Comparison of ENCODE assay signal across 9 cellular contexts in genomic region chr10:48885376-48885775, GRCh38. TPM values are rescaled to one million over a fixed set of nuclear protein-coding genes. Genes with fewer than 3 reads are reported as not detected.
A peak's percentile ranks its signal among the peaks of the same experiment; 100 is the strongest.
DNase-seq lines count a peak whose midpoint lies in the region; ATAC-seq and TF ChIP-seq lines count a peak whose summit lies in the region.
"Had no signal": no experiment of that assay in that cellular context is flagged by ENCODE, and none has a peak within 500 bp of the region (broad histone marks: within the 10 kb centered on the region; RNA-seq: fewer than 3 reads in every experiment).

No MANE protein-coding gene starts in this region.

- H4K20me1 ChIP-seq in H9 (ENCODE audit: control insufficient read depth, insufficient read depth, insufficient read length): no peaks in the 10 kb centered on the region

- POLR2A ChIA-PET in activated CD4-positive, alpha-beta memory T cell treated with anti-CD3 and anti-CD28 coated beads for 36 hours (lab: Charles Lee): no interaction called here

- no peaks in the 10 kb centered on the region; the same call in 1 of the 2 replicates for H3K27me3 Mint-ChIP-seq in H9 (ENCODE audit: low read depth)
- H3K27me3 Mint-ChIP-seq in activated CD4-positive, alpha-beta memory T cell treated with anti-CD3 and anti-CD28 coated beads for 36 hours: peaks cover 4% of the 10 kb centered on the region
- no peaks in the 10 kb centered on the region for H3K27me3 Mint-ChIP-seq in activated CD8-positive, alpha-beta memory T cell treated with anti-CD3 and anti-CD28 coated beads, Interleukin-2, amount 10 ng/mL, durations not matched to agents 7 days and 5 days

- no peak overlapping the region for H4K5ac ChIP-seq in H9 (ENCODE audit: insufficient read length, low read depth, low read length)

- no peak overlapping the region for H2BK120ac ChIP-seq in H9 (ENCODE audit: low read depth, low read length, poor library complexity, severe bottlenecking)
- no peak overlapping the region for H2BK120ac ChIP-seq in neuronal stem cell (ENCODE audit: low read depth, low read length)

- no peak overlapping the region for H2AK5ac ChIP-seq in H9 (ENCODE audit: insufficient read length, low read length)
- H2AK5ac ChIP-seq in neuronal stem cell (ENCODE audit: low read depth, low read length): no peak overlapping the region

- H3K36me3 ChIP-seq in neuronal stem cell (replicated peaks in 1 of 2; ENCODE audit: control insufficient read depth in 2 of 2, insufficient read depth in 2 of 2, low read length in 2 of 2): no peaks in the 10 kb centered on the region

- H3K4me3 Mint-ChIP-seq in H9: no peak overlapping the region
- no peak overlapping the region for H3K4me3 Mint-ChIP-seq in activated CD4-positive, alpha-beta memory T cell treated with anti-CD3 and anti-CD28 coated beads for 36 hours
- no peak overlapping the region for H3K4me3 Mint-ChIP-seq in activated CD8-positive, alpha-beta memory T cell treated with anti-CD3 and anti-CD28 coated beads, Interleukin-2, amount 10 ng/mL, durations not matched to agents 7 days and 5 days

- H3K4me3 ChIP-seq in neuronal stem cell (ENCODE audit: low read length in 2 of 2): no peak overlapping the region

- no peak overlapping the region for H3K14ac ChIP-seq in H9 (ENCODE audit: insufficient read depth, low read length)
- no peak overlapping the region for H3K14ac ChIP-seq in neuronal stem cell (ENCODE audit: low read length)

- no CpG with 5 or more reads among the region's 2 CpGs for WGBS in H9 (ENCODE audit: extremely low coverage, insufficient read length, low lambda C conversion rate)
- WGBS in neuronal stem cell (ENCODE audit: extremely low coverage in 2 of 2, insufficient read length in 2 of 2, insufficient replicate concordance in 1 of 2), 2 donors: no CpG with 5 or more reads among the region's 2 CpGs

- TF ChIP-seq CTCF in H9 (conservative IDR thresholded peaks at IDR 0.05): peak; percentile 64

- 0 out of 2 replicates have a peak, but pooled peaks cover under 1% of the 10 kb centered on the region for H3K4me1 ChIP-seq in H9 (ENCODE audit: insufficient read depth, low read length)
- no peaks in the 10 kb centered on the region for H3K4me1 ChIP-seq in neuronal stem cell (ENCODE audit: control insufficient read depth in 2 of 2, insufficient read depth in 1 of 2, low read depth in 1 of 2, low read length in 2 of 2)

- no peaks in the 10 kb centered on the region for H3K23me2 ChIP-seq in H9 (ENCODE audit: insufficient read length, low read depth, low read length, poor library complexity, severe bottlenecking)

- DNase-seq in AG08395 (ENCODE audit: low spot score): peak; percentile 17
- DNase-seq in H9: no peak
- peak; percentile 16 for DNase-seq in SW480 (ENCODE audit: low spot score)
- peak; percentile 60 for DNase-seq in iPS-NIHi11 (ENCODE audit: low spot score)
- DNase-seq in activated CD4-positive, alpha-beta memory T cell treated with anti-CD3 and anti-CD28 coated beads for 36 hours: no peak
- DNase-seq in neuronal stem cell (ENCODE audit: low spot score): no peak
- DNase-seq in activated CD8-positive, alpha-beta memory T cell treated with anti-CD3 and anti-CD28 coated beads, Interleukin-2, amount 10 ng/mL, durations not matched to agents 7 days and 5 days: no peak
- no peak for DNase-seq in GM03348 (ENCODE audit: low spot score)
- DNase-seq: NCI-H2029 treated with DMSO at 0.1 percent for 48 hours had no signal

- H3K9ac ChIP-seq in H9 (ENCODE audit: extremely low read depth, insufficient read length, low read length): no peak overlapping the region
- no peak overlapping the region for H3K9ac ChIP-seq in neuronal stem cell (ENCODE audit: low read depth, low read length, poor library complexity)

- intact Hi-C loops in activated CD4-positive, alpha-beta memory T cell treated with anti-CD3 and anti-CD28 coated beads for 36 hours (cut with micrococcal nuclease): no loop called here

- H2BK12ac ChIP-seq in H9 (ENCODE audit: insufficient read length, low read depth, low read length) (no peak overlapping the region), neuronal stem cell (ENCODE audit: low read length) (no peak overlapping the region)

- H3K4me2 ChIP-seq in H9 (ENCODE audit: insufficient read depth, insufficient read length, low read length): no peak overlapping the region
- no peak overlapping the region for H3K4me2 ChIP-seq in neuronal stem cell (ENCODE audit: insufficient read depth, low read length, poor library complexity, severe bottlenecking)

- H3K18ac ChIP-seq in H9 (ENCODE audit: insufficient read length, low read depth, low read length) (no peak overlapping the region), neuronal stem cell (ENCODE audit: low read length) (no peak overlapping the region)

- no peaks in the 10 kb centered on the region for H3K9me3 ChIP-seq in H9 (ENCODE audit: control insufficient read depth, low read depth, low read length)
- no peaks in the 10 kb centered on the region for H3K9me3 ChIP-seq in neuronal stem cell (replicated peaks in 1 of 2; ENCODE audit: control insufficient read depth in 2 of 2, insufficient read depth in 1 of 2, low read depth in 1 of 2, low read length in 2 of 2)

- peaks cover 1 to 3% of the 10 kb centered on the region in 2 experiments; a peak in 3 of 4 replicates for H3K4me1 Mint-ChIP-seq in H9
- H3K4me1 Mint-ChIP-seq in activated CD4-positive, alpha-beta memory T cell treated with anti-CD3 and anti-CD28 coated beads for 36 hours (ENCODE audit: low read depth): no peaks in the 10 kb centered on the region
- no peaks in the 10 kb centered on the region for H3K4me1 Mint-ChIP-seq in activated CD8-positive, alpha-beta memory T cell treated with anti-CD3 and anti-CD28 coated beads, Interleukin-2, amount 10 ng/mL, durations not matched to agents 7 days and 5 days

- H3K79me2 ChIP-seq in H9 (ENCODE audit: insufficient read depth, low read length): no peaks in the 10 kb centered on the region

- no peak overlapping the region for H3K27ac ChIP-seq in H9 (ENCODE audit: insufficient read length, low read depth, low read length)
- no peak overlapping the region for H3K27ac ChIP-seq in neuronal stem cell (replicated peaks; ENCODE audit: low read length)

- H2BK20ac ChIP-seq in H9 (ENCODE audit: low read depth, low read length, poor library complexity, severe bottlenecking): no peak overlapping the region

- H2BK5ac ChIP-seq in H9 (ENCODE audit: insufficient read length, low read length) (no peak overlapping the region), neuronal stem cell (ENCODE audit: low read length) (no peak overlapping the region)

- ATAC-seq in activated CD8-positive, alpha-beta memory T cell treated with anti-CD3 and anti-CD28 coated beads, Interleukin-2, amount 10 ng/mL, durations not matched to agents 7 days and 5 days: no peak

- H3K27ac Mint-ChIP-seq in H9: no peak overlapping the region
- H3K27ac Mint-ChIP-seq in activated CD4-positive, alpha-beta memory T cell treated with anti-CD3 and anti-CD28 coated beads for 36 hours: no peak overlapping the region
- H3K27ac Mint-ChIP-seq in activated CD8-positive, alpha-beta memory T cell treated with anti-CD3 and anti-CD28 coated beads, Interleukin-2, amount 10 ng/mL, durations not matched to agents 7 days and 5 days: no peak overlapping the region

- H4K8ac ChIP-seq in H9 (replicated peaks; ENCODE audit: insufficient read length, low read depth, low read length) (no peak overlapping the region), neuronal stem cell (ENCODE audit: low read depth, low read length) (no peak overlapping the region)

- H4K91ac ChIP-seq in H9 (ENCODE audit: insufficient read length, low read depth, low read length) (no peak overlapping the region), neuronal stem cell (ENCODE audit: low read depth, low read length, poor library complexity) (no peak overlapping the region)

- no peak overlapping the region for H3K56ac ChIP-seq in H9 (ENCODE audit: insufficient read length, low read depth, low read length)

- no peak overlapping the region for H3K23ac ChIP-seq in H9 (ENCODE audit: insufficient read length, low read depth, low read length)
- no peak overlapping the region for H3K23ac ChIP-seq in neuronal stem cell (ENCODE audit: low read depth, low read length, poor library complexity)

- H2BK15ac ChIP-seq in H9 (ENCODE audit: low read depth, low read length) (no peak overlapping the region), neuronal stem cell (ENCODE audit: low read length) (no peak overlapping the region)

- peaks cover 0 to 4% of the 10 kb centered on the region in 2 experiments; a peak in 2 of 5 replicates for H3K9me3 Mint-ChIP-seq in H9
- H3K9me3 Mint-ChIP-seq in activated CD4-positive, alpha-beta memory T cell treated with anti-CD3 and anti-CD28 coated beads for 36 hours: no peaks in the 10 kb centered on the region
- H3K9me3 Mint-ChIP-seq in activated CD8-positive, alpha-beta memory T cell treated with anti-CD3 and anti-CD28 coated beads, Interleukin-2, amount 10 ng/mL, durations not matched to agents 7 days and 5 days (ENCODE audit: low read depth): no peaks in the 10 kb centered on the region

- CTCF ChIA-PET in activated CD4-positive, alpha-beta memory T cell treated with anti-CD3 and anti-CD28 coated beads for 36 hours (lab: Charles Lee): no interaction called here
- CTCF ChIA-PET in activated CD8-positive, alpha-beta memory T cell treated with anti-CD3 and anti-CD28 coated beads, Interleukin-2, amount 10 ng/mL, durations not matched to agents 7 days and 5 days (lab: Charles Lee): no interaction called here

- no peak overlapping the region for H3K4ac ChIP-seq in H9 (ENCODE audit: low read depth, low read length)
- no peak overlapping the region for H3K4ac ChIP-seq in neuronal stem cell (ENCODE audit: low read length)

- no peak overlapping the region for H2AFZ ChIP-seq in H9 (ENCODE audit: low read length)
- H2AFZ ChIP-seq in neuronal stem cell (ENCODE audit: low read length): no peak overlapping the region

- no peaks in the 10 kb centered on the region for H3K79me1 ChIP-seq in H9 (ENCODE audit: insufficient read depth, low read depth, low read length, poor library complexity, severe bottlenecking)
- no peaks in the 10 kb centered on the region for H3K79me1 ChIP-seq in neuronal stem cell (ENCODE audit: low read depth, low read length)

- H3K27me3 ChIP-seq in H9 (ENCODE audit: insufficient read depth, low read length): no peaks in the 10 kb centered on the region
- no peaks in the 10 kb centered on the region for H3K27me3 ChIP-seq in neuronal stem cell (ENCODE audit: control insufficient read depth in 3 of 3, insufficient read depth in 3 of 3, low read depth in 1 of 3, low read length in 3 of 3)

- H3T11ph ChIP-seq in H9 (ENCODE audit: low read length): no peak overlapping the region

- H3K36me3 Mint-ChIP-seq in H9 (ENCODE audit: insufficient read depth in 1 of 3, low read depth in 3 of 3): no peaks in the 10 kb centered on the region; a peak in 2 of 7 replicates
- H3K36me3 Mint-ChIP-seq in activated CD4-positive, alpha-beta memory T cell treated with anti-CD3 and anti-CD28 coated beads for 36 hours: no peaks in the 10 kb centered on the region
- H3K36me3 Mint-ChIP-seq in activated CD8-positive, alpha-beta memory T cell treated with anti-CD3 and anti-CD28 coated beads, Interleukin-2, amount 10 ng/mL, durations not matched to agents 7 days and 5 days: no peaks in the 10 kb centered on the region

RNA-seq across cellular contexts. Expression of gene LRRC18, which starts 54.3 kb away (rescaled TPM):
- total RNA-seq in H9 (2021): not detected in 2 replicates
- total RNA-seq in activated CD4-positive, alpha-beta memory T cell treated with anti-CD3 and anti-CD28 coated beads for 36 hours: not detected
- polyA plus RNA-seq in neuronal stem cell (2013, experiment 1 of 2): not detected
- not detected for polyA plus RNA-seq in neuronal stem cell (2013, experiment 2 of 2)
- not detected for total RNA-seq in activated CD8-positive, alpha-beta memory T cell treated with anti-CD3 and anti-CD28 coated beads, Interleukin-2, amount 10 ng/mL, durations not matched to agents 7 days and 5 days

Comparison
In these comparisons a context has a peak if more than half of its experiments do, and no peak if none do; other contexts are left out.
1. DNase-seq: peak in AG08395 (single experiment), SW480 (single experiment) and iPS-NIHi11 (single experiment); none in H9 (single experiment), activated CD4-positive, alpha-beta memory T cell treated with anti-CD3 and anti-CD28 coated beads for 36 hours (single experiment), neuronal stem cell (single experiment), activated CD8-positive, alpha-beta memory T cell treated with anti-CD3 and anti-CD28 coated beads, Interleukin-2, amount 10 ng/mL, durations not matched to agents 7 days and 5 days (single experiment) and GM03348 (single experiment).